Comparison of ENCODE assay signal across 16 cellular contexts in the genomic region with DNA sequence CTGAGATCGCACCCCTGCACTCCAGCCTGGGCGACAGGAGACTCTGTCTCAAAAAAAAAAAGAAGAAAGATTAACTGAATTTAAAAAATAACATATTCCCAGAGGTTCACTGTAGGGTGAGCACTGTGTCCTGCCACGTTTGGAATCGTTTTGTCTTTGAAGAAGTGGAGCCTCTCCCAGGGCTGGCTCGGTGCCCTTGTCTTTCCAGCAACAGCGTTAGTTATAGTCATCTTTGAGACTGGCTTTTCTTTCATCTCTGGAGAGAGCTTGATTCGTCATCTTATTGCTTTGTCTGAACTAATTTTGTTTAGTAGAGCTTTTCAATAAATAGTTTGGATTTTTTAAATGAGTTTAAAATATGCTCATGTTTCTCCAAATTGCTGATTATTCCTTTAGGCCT. TPM values are rescaled to one million over a fixed set of nuclear protein-coding genes. Genes with fewer than 3 reads are reported as not detected.
DNase-seq lines count a peak whose midpoint lies in the region; ATAC-seq and TF ChIP-seq lines count a peak whose summit lies in the region.
"Had no signal": no experiment of that assay in that cellular context is flagged by ENCODE, and none has a peak within 500 bp of the region (broad histone marks: within the 10 kb centered on the region; RNA-seq: fewer than 3 reads in every experiment).

No MANE protein-coding gene starts in this region.

- CTCF ChIA-PET in AG04450 (lab: Charles Lee): interaction anchor here (0.6 to 4.9 kb wide), 6 partner anchors 68 to 880 kb away, joined by 3 to 21 read pairs (median 3); no protein-coding TSS in a partner anchor
- CTCF ChIA-PET in activated CD8-positive, alpha-beta T cell treated with anti-CD3 and anti-CD28 coated beads for 36 hours (lab: Charles Lee): interaction anchor here (1.1 kb wide), 1 partner anchor 94 kb away, joined by 4 read pairs; no protein-coding TSS in a partner anchor

- H3K4me3 Mint-ChIP-seq in nephron: no peak overlapping the region
- H3K4me3 Mint-ChIP-seq in activated CD8-positive, alpha-beta T cell treated with anti-CD3 and anti-CD28 coated beads for 36 hours: no peak overlapping the region
- H3K4me3 Mint-ChIP-seq: nephron progenitor cell had no signal

- no peak overlapping the region for H3K4me3 ChIP-seq in AG04450 (ENCODE audit: low read depth, low read length)
- H3K4me3 ChIP-seq in SK-N-MC: no peak overlapping the region
- no peak overlapping the region for H3K4me3 ChIP-seq in H7 (ENCODE audit: insufficient read depth, low read depth, low read length)
- H3K4me3 ChIP-seq: upper lobe of left lung had no signal

- no peaks in the 10 kb centered on the region for H3K36me3 ChIP-seq in SK-N-MC (ENCODE audit: insufficient read depth, low read length)
- peaks cover 28% of the 10 kb centered on the region for H3K36me3 ChIP-seq in H7 (replicated peaks; ENCODE audit: control insufficient read depth, insufficient read depth, low read length)

- H3K27me3 ChIP-seq in AG04450 (ENCODE audit: control insufficient read depth, insufficient read depth, low read length) (no peaks in the 10 kb centered on the region), H7 (ENCODE audit: control insufficient read depth, insufficient read depth, low read length) (no peaks in the 10 kb centered on the region)
- H3K27me3 ChIP-seq: upper lobe of left lung had no signal

- peaks cover 29% of the 10 kb centered on the region for H3K4me1 Mint-ChIP-seq in nephron
- no peaks in the 10 kb centered on the region for H3K4me1 Mint-ChIP-seq in activated CD8-positive, alpha-beta T cell treated with anti-CD3 and anti-CD28 coated beads for 36 hours (ENCODE audit: low read depth)

- POLR2A ChIA-PET in AG04450 (lab: Yijun Ruan, JAX): no interaction called here
- POLR2A ChIA-PET in activated CD8-positive, alpha-beta T cell treated with anti-CD3 and anti-CD28 coated beads for 36 hours (lab: Charles Lee): interaction anchor here (1.8 kb wide), 1 partner anchor 37 kb away, joined by 4 read pairs; no protein-coding TSS in a partner anchor

- H3K9me3 Mint-ChIP-seq in nephron: no peaks in the 10 kb centered on the region
- H3K9me3 Mint-ChIP-seq in activated CD8-positive, alpha-beta T cell treated with anti-CD3 and anti-CD28 coated beads for 36 hours: no peaks in the 10 kb centered on the region
- H3K9me3 Mint-ChIP-seq: nephron progenitor cell had no signal

- no peak overlapping the region for H3K27ac ChIP-seq in AG04450 (ENCODE audit: low read depth, low read length)
- H3K27ac ChIP-seq in SK-N-MC: no peak overlapping the region
- H3K27ac ChIP-seq: upper lobe of left lung had no signal

- ATAC-seq in activated CD8-positive, alpha-beta T cell treated with anti-CD3 and anti-CD28 coated beads for 36 hours: no peak
- ATAC-seq: HepG2 had no signal

- H3K36me3 Mint-ChIP-seq in nephron (ENCODE audit: low read depth): peaks cover 11% of the 10 kb centered on the region
- no peaks in the 10 kb centered on the region for H3K36me3 Mint-ChIP-seq in activated CD8-positive, alpha-beta T cell treated with anti-CD3 and anti-CD28 coated beads for 36 hours (ENCODE audit: low read depth)

- no peak for TF ChIP-seq CTCF in AG04450 (IDR thresholded peaks at IDR 0.05; ENCODE audit: low read depth, low read length)
- no peak for TF ChIP-seq CTCF in nephron (IDR thresholded peaks at IDR 0.05; ENCODE audit: unreplicated experiment in 3 of 3)
- no peak for TF ChIP-seq CTCF in activated CD8-positive, alpha-beta T cell treated with anti-CD3 and anti-CD28 coated beads for 36 hours (IDR thresholded peaks at IDR 0.05)

- no peaks in the 10 kb centered on the region; the same call in 1 of the 2 replicates for H3K9me3 ChIP-seq in AG04450 (ENCODE audit: control insufficient read depth, insufficient read depth, low read length)
- H3K9me3 ChIP-seq in SK-N-MC (ENCODE audit: low read depth, low read length): no peaks in the 10 kb centered on the region
- H3K9me3 ChIP-seq: upper lobe of left lung had no signal

- H3K27me3 Mint-ChIP-seq in nephron (ENCODE audit: low read depth): no peaks in the 10 kb centered on the region
- H3K27me3 Mint-ChIP-seq in activated CD8-positive, alpha-beta T cell treated with anti-CD3 and anti-CD28 coated beads for 36 hours: no peaks in the 10 kb centered on the region

- intact Hi-C loops in activated CD8-positive, alpha-beta T cell treated with anti-CD3 and anti-CD28 coated beads for 36 hours (cut with micrococcal nuclease): no loop called here

- H3K9ac ChIP-seq in SK-N-MC (ENCODE audit: insufficient read length): peak overlapping the region; percentile 34

- DNase-seq in AG04450 (ENCODE audit: low read depth, low spot score): peak; percentile 37
- DNase-seq in SK-N-MC (ENCODE audit: low read depth, low spot score): no peak
- DNase-seq in fibroblast of gingiva (ENCODE audit: low read depth): peak; percentile 81
- no peak for DNase-seq in stimulated activated CD4-positive, alpha-beta T cell treated with anti-CD3 and anti-CD28 coated beads, Interleukin-2, amount 100 ng/mL, for 48 hours
- DNase-seq in H7: no peak
- no peak for DNase-seq in pons (ENCODE audit: low spot score)
- no peak for DNase-seq in activated CD8-positive, alpha-beta T cell treated with anti-CD3 and anti-CD28 coated beads for 36 hours
- DNase-seq: activated effector memory CD4-positive, alpha-beta T cell treated with Interleukin-2 at 50 U/mL for 16 hours; NCI-H1417 treated with DMSO at 0.1 percent for 48 hours; NCI-H510A; nephron progenitor cell; RPMI8226; T-helper 9 cell; upper lobe of left lung had no signal

- H3K27ac Mint-ChIP-seq in nephron: peak overlapping the region; percentile 62 to 70 (median 65)
- H3K27ac Mint-ChIP-seq in activated CD8-positive, alpha-beta T cell treated with anti-CD3 and anti-CD28 coated beads for 36 hours: no peak overlapping the region

RNA-seq across cellular contexts. Expression of gene IMPA2, which starts 50.5 kb away (rescaled TPM):
- polyA plus RNA-seq in AG04450 (2011; rRNA removed): 12.8 and 15.3 TPM in 2 replicates
- 10.9 and 13.4 TPM in 2 replicates for polyA minus RNA-seq in AG04450 (2011; rRNA and poly(A)+ RNA removed)
- total RNA-seq in H7 (2014; rRNA removed; shearing (Covaris generic)): 161 and 210 TPM in 2 replicates
- total RNA-seq in activated CD8-positive, alpha-beta T cell treated with anti-CD3 and anti-CD28 coated beads for 36 hours: 10 to 100 TPM; 17.7 to 20.8 TPM

Comparison
In these comparisons a context has a peak if more than half of its experiments do, and no peak if none do; other contexts are left out.
1. DNase-seq: peak in AG04450 (single experiment) and fibroblast of gingiva (single experiment); none in SK-N-MC (single experiment), stimulated activated CD4-positive, alpha-beta T cell treated with anti-CD3 and anti-CD28 coated beads, Interleukin-2, amount 100 ng/mL, for 48 hours (0 of 2), H7 (single experiment), pons (single experiment) and activated CD8-positive, alpha-beta T cell treated with anti-CD3 and anti-CD28 coated beads for 36 hours (single experiment).